ENCODE assay signal across 2 cellular contexts in genomic region chr9:136177224-136177623, GRCh38.
TF ChIP-seq lines count a peak whose summit lies in the region.

No MANE protein-coding gene starts in this region.

TF ChIP-seq in GM23338, 12 proteins besides CTCF, POLR2A, EP300 and RAD21:
- TF ChIP-seq EZH2phosphoT487 (IDR thresholded peaks at IDR 0.05; ENCODE audit: unreplicated experiment) (no peak), ZNF331 (CRISPR knock-in tag; IDR thresholded peaks at IDR 0.05; ENCODE audit: low read depth) (no peak), ETS1 (IDR thresholded peaks at IDR 0.05) (no peak), ZNF114 (CRISPR knock-in tag; IDR thresholded peaks at IDR 0.05) (no peak), ZNF462 (CRISPR knock-in tag; IDR thresholded peaks at IDR 0.05) (no peak), CREB1 (CRISPR knock-in tag; IDR thresholded peaks at IDR 0.05; ENCODE audit: low read depth) (no peak), NANOG (IDR thresholded peaks at IDR 0.05; ENCODE audit: borderline replicate concordance) (no peak), POLR2AphosphoS5 (IDR thresholded peaks at IDR 0.05; ENCODE audit: low read depth) (no peak), STAT1 (IDR thresholded peaks at IDR 0.05; ENCODE audit: unreplicated experiment) (no peak), REST (IDR thresholded peaks at IDR 0.05; ENCODE audit: unreplicated experiment) (no peak), EZH2 (IDR thresholded peaks at IDR 0.05; ENCODE audit: low read depth, unreplicated experiment) (no peak), JUNB (IDR thresholded peaks at IDR 0.05; ENCODE audit: unreplicated experiment) (no peak)
TF ChIP-seq in GM23338: peak in this region for 0.

TF ChIP-seq in H1, 55 proteins besides CTCF, POLR2A, EP300 and RAD21:
- 0 out of 2 replicates have a peak, but pooled peaks have one; percentile 35 for TF ChIP-seq GABPA (IDR thresholded peaks at IDR 0.05; ENCODE audit: borderline replicate concordance, insufficient read depth, low read length)
- no peak for TF ChIP-seq RXRA (IDR thresholded peaks at IDR 0.05; ENCODE audit: insufficient read depth, low read depth, low read length)
- no peak for TF ChIP-seq SIN3A (conservative IDR thresholded peaks at IDR 0.05 in 1 of 2, IDR thresholded peaks at IDR 0.05 in 1 of 2; ENCODE audit: low read depth in 1 of 2, low read length in 2 of 2)
- no peak for TF ChIP-seq SP1 (IDR thresholded peaks at IDR 0.05; ENCODE audit: low read depth, low read length)
